In genomic region chr16:22326369-22326652, GRCh38 we compare ENCODE assay signal across 15 cellular contexts.
"Had no signal": no experiment of that assay in that cellular context is flagged by ENCODE, and none has a peak within 500 bp of the region (broad histone marks: within the 10 kb centered on the region; RNA-seq: fewer than 3 reads in every experiment).

No MANE protein-coding gene starts in this region.

- H3K27me3 Mint-ChIP-seq: naive thymus-derived CD8-positive, alpha-beta T cell had no signal

- H3K9me3 ChIP-seq: neutrophil, sigmoid colon had no signal

- H3K27me3 ChIP-seq: foreskin keratinocyte, hepatocyte, neutrophil, sigmoid colon had no signal

- H3K4me3 ChIP-seq: hepatocyte, lung, sigmoid colon had no signal

- ATAC-seq: foreskin keratinocyte; left colon; left ventricle myocardium superior; naive thymus-derived CD8-positive, alpha-beta T cell had no signal

- H3K27ac ChIP-seq: foreskin keratinocyte, hepatocyte, neutrophil, sigmoid colon had no signal

- DNase-seq: dermis blood vessel endothelial cell; erythroblast; foreskin keratinocyte; left colon; left ventricle myocardium superior; mesendoderm; naive thymus-derived CD8-positive, alpha-beta T cell; sigmoid colon; small intestine; stimulated activated CD4-positive, alpha-beta T cell treated with anti-CD3 and anti-CD28 coated beads, Interleukin-12 subunit alpha, Interleukin-12 subunit beta, amount 100 ng/mL, for 4 hours; stimulated activated naive CD4-positive, alpha-beta T cell treated with Interleukin-2 at 50 U/mL for 16 hours; trophoblast cell had no signal

- H3K4me1 ChIP-seq: foreskin keratinocyte had no signal

- H3K9me3 Mint-ChIP-seq: naive thymus-derived CD8-positive, alpha-beta T cell had no signal
